ENCODE assay signal across 36 cellular contexts in genomic region chr7:8932751-8933150, GRCh38.
"Had no signal": no experiment of that assay in that cellular context is flagged by ENCODE, and none has a peak within 500 bp of the region (broad histone marks: within the 10 kb centered on the region; RNA-seq: fewer than 3 reads in every experiment).

No MANE protein-coding gene starts in this region.

- DNase-seq: activated B cell treated with CpG ODN at 0.5 μM for 24 hours; activated CD4-positive, alpha-beta memory T cell treated with anti-CD3 and anti-CD28 coated beads for 36 hours; activated CD4-positive, alpha-beta T cell treated with anti-CD3 and anti-CD28 coated beads for 4 hours; activated CD4-positive, alpha-beta T cell treated with anti-CD3 and anti-CD28 coated beads, Interleukin-2, amount 10 ng/mL, durations not matched to agents 24 days and 14 days; activated CD4-positive, alpha-beta T cell treated with anti-CD3 and anti-CD28 coated beads, Interleukin-2, amount 50 U/mL, for 1 hour; activated CD4-positive, alpha-beta T cell treated with anti-CD3 and anti-CD28 coated beads, Interleukin-2, amount 50 U/mL, for 4 hours; activated CD4-positive, CD25-positive, alpha-beta regulatory T cell treated with anti-CD3 and anti-CD28 coated beads, Interleukin-2, amount 50 U/mL, for 72 hours; activated CD8-positive, alpha-beta memory T cell treated with anti-CD3 and anti-CD28 coated beads, Interleukin-2, amount 50 U/mL, for 4 hours; activated CD8-positive, alpha-beta T cell treated with anti-CD3 and anti-CD28 coated beads for 36 hours; activated effector memory CD4-positive, alpha-beta T cell treated with Interleukin-2 at 50 U/mL for 16 hours; activated gamma-delta T cell; activated naive CD4-positive, alpha-beta T cell treated with anti-CD3 and anti-CD28 coated beads, Interleukin-2, amount 10 ng/mL, durations not matched to agents 7 days and 5 days; activated naive CD4-positive, alpha-beta T cell treated with Interleukin-2 at 50 U/mL for 16 hours; activated naive CD8-positive, alpha-beta T cell treated with anti-CD3 and anti-CD28 coated beads, Interleukin-2, amount 10 ng/mL, durations not matched to agents 7 days and 5 days; activated naive CD8-positive, alpha-beta T cell treated with anti-CD3 and anti-CD28 coated beads, Interleukin-2, amount 50 U/mL, for 24 hours; activated T-cell treated with anti-CD3 and anti-CD28 coated beads for 4 hours; activated T-cell treated with anti-CD3 and anti-CD28 coated beads, Interleukin-2, amount 50 U/mL, for 1 hour; activated T-cell treated with anti-CD3 and anti-CD28 coated beads, Interleukin-2, amount 50 U/mL, for 4 hours; activated T-cell treated with anti-CD3 and anti-CD28 coated beads, Interleukin-2, amount 50 U/mL, for 72 hours; amygdala; anterior cingulate cortex; body of pancreas; brain microvascular endothelial cell; central memory CD4-positive, alpha-beta T cell; SW 1271; T-helper 1 cell; T-helper 2 cell; T-helper 9 cell had no signal

- H3K4me1 ChIP-seq: ascending aorta, body of pancreas, breast epithelium had no signal

- H3K4me3 Mint-ChIP-seq: activated B cell treated with CpG ODN at 0.5 μM for 24 hours; activated CD4-positive, alpha-beta memory T cell treated with anti-CD3 and anti-CD28 coated beads for 36 hours; activated CD4-positive, alpha-beta T cell treated with anti-CD3 and anti-CD28 coated beads, Interleukin-2, amount 10 ng/mL, durations not matched to agents 24 days and 14 days; activated CD8-positive, alpha-beta T cell treated with anti-CD3 and anti-CD28 coated beads for 36 hours; activated naive CD4-positive, alpha-beta T cell treated with anti-CD3 and anti-CD28 coated beads, Interleukin-2, amount 10 ng/mL, durations not matched to agents 7 days and 5 days; activated naive CD4-positive, alpha-beta T cell treated with anti-CD3 and anti-CD28 coated beads, Interleukin-2, amount 50 U/mL, for 24 hours; activated naive CD8-positive, alpha-beta T cell; activated naive CD8-positive, alpha-beta T cell treated with anti-CD3 and anti-CD28 coated beads, Interleukin-2, amount 10 ng/mL, durations not matched to agents 7 days and 5 days; activated naive CD8-positive, alpha-beta T cell treated with anti-CD3 and anti-CD28 coated beads, Interleukin-2, amount 50 U/mL, for 24 hours; activated T-cell treated with anti-CD3 and anti-CD28 coated beads, Interleukin-2, amount 50 U/mL, for 4 hours; activated T-cell treated with anti-CD3 and anti-CD28 coated beads, Interleukin-2, amount 50 U/mL, for 72 hours; T-helper 1 cell treated with Interleukin-12 subunit alpha and Interleukin-12 subunit beta and Interleukin-4 antibody, amounts not matched to agents 30 μg/mL and 1 μg/mL, for 36 hours; T-helper 2 cell treated with Interferon-gamma antibody and Interleukin-4, amounts not matched to agents 5 μg/mL and 100 μg/mL, for 36 hours had no signal

- H3K36me3 Mint-ChIP-seq: activated CD4-positive, alpha-beta memory T cell treated with anti-CD3 and anti-CD28 coated beads for 36 hours; activated naive CD4-positive, alpha-beta T cell treated with anti-CD3 and anti-CD28 coated beads, Interleukin-2, amount 10 ng/mL, durations not matched to agents 7 days and 5 days; activated naive CD4-positive, alpha-beta T cell treated with anti-CD3 and anti-CD28 coated beads, Interleukin-2, amount 50 U/mL, for 24 hours; activated naive CD8-positive, alpha-beta T cell; activated naive CD8-positive, alpha-beta T cell treated with anti-CD3 and anti-CD28 coated beads, Interleukin-2, amount 10 ng/mL, durations not matched to agents 7 days and 5 days had no signal

- H3K27ac Mint-ChIP-seq: activated B cell treated with CpG ODN at 0.5 μM for 24 hours; activated CD4-positive, alpha-beta memory T cell treated with anti-CD3 and anti-CD28 coated beads for 36 hours; activated CD4-positive, alpha-beta T cell treated with anti-CD3 and anti-CD28 coated beads, Interleukin-2, amount 10 ng/mL, durations not matched to agents 24 days and 14 days; activated CD8-positive, alpha-beta T cell treated with anti-CD3 and anti-CD28 coated beads for 36 hours; activated naive CD4-positive, alpha-beta T cell treated with anti-CD3 and anti-CD28 coated beads, Interleukin-2, amount 10 ng/mL, durations not matched to agents 7 days and 5 days; activated naive CD4-positive, alpha-beta T cell treated with anti-CD3 and anti-CD28 coated beads, Interleukin-2, amount 50 U/mL, for 24 hours; activated naive CD8-positive, alpha-beta T cell; activated naive CD8-positive, alpha-beta T cell treated with anti-CD3 and anti-CD28 coated beads, Interleukin-2, amount 10 ng/mL, durations not matched to agents 7 days and 5 days; activated naive CD8-positive, alpha-beta T cell treated with anti-CD3 and anti-CD28 coated beads, Interleukin-2, amount 50 U/mL, for 24 hours; activated T-cell treated with anti-CD3 and anti-CD28 coated beads, Interleukin-2, amount 50 U/mL, for 72 hours; activated T-helper 2 cell treated with anti-CD3 and anti-CD28 coated beads, Interferon-gamma antibody, Interleukin-2, Interleukin-4, amounts not matched to agents 10 μg/mL and 5 μg/mL and 100 μg/mL, durations not matched to agents 14 hours and 24 hours and 36 hours; T-helper 1 cell treated with Interleukin-12 subunit alpha and Interleukin-12 subunit beta and Interleukin-4 antibody, amounts not matched to agents 30 μg/mL and 1 μg/mL, for 36 hours; T-helper 2 cell treated with Interferon-gamma antibody and Interleukin-4, amounts not matched to agents 5 μg/mL and 100 μg/mL, for 36 hours had no signal

- H3K9me3 ChIP-seq: ascending aorta, body of pancreas, breast epithelium had no signal

- H3K27ac ChIP-seq: ascending aorta, body of pancreas, brain microvascular endothelial cell, breast epithelium, VCaP had no signal

- H3K27me3 Mint-ChIP-seq: activated B cell treated with CpG ODN at 0.5 μM for 24 hours; activated CD4-positive, alpha-beta memory T cell treated with anti-CD3 and anti-CD28 coated beads for 36 hours; activated CD4-positive, alpha-beta T cell treated with anti-CD3 and anti-CD28 coated beads, Interleukin-2, amount 10 ng/mL, durations not matched to agents 24 days and 14 days; activated CD8-positive, alpha-beta T cell treated with anti-CD3 and anti-CD28 coated beads for 36 hours; activated naive CD4-positive, alpha-beta T cell treated with anti-CD3 and anti-CD28 coated beads, Interleukin-2, amount 10 ng/mL, durations not matched to agents 7 days and 5 days; activated naive CD4-positive, alpha-beta T cell treated with anti-CD3 and anti-CD28 coated beads, Interleukin-2, amount 50 U/mL, for 24 hours; activated naive CD8-positive, alpha-beta T cell; activated naive CD8-positive, alpha-beta T cell treated with anti-CD3 and anti-CD28 coated beads, Interleukin-2, amount 10 ng/mL, durations not matched to agents 7 days and 5 days; activated naive CD8-positive, alpha-beta T cell treated with anti-CD3 and anti-CD28 coated beads, Interleukin-2, amount 50 U/mL, for 24 hours had no signal

- H3K27me3 ChIP-seq: ascending aorta, body of pancreas, brain microvascular endothelial cell, breast epithelium had no signal

- H3K4me3 ChIP-seq: ascending aorta, body of pancreas, breast epithelium had no signal

- H3K36me3 ChIP-seq: ascending aorta, brain microvascular endothelial cell, breast epithelium had no signal

- H3K9me3 Mint-ChIP-seq: activated CD4-positive, alpha-beta T cell treated with anti-CD3 and anti-CD28 coated beads, Interleukin-2, amount 10 ng/mL, durations not matched to agents 24 days and 14 days; activated CD8-positive, alpha-beta T cell treated with anti-CD3 and anti-CD28 coated beads for 36 hours; activated naive CD4-positive, alpha-beta T cell treated with anti-CD3 and anti-CD28 coated beads, Interleukin-2, amount 50 U/mL, for 24 hours; activated T-cell treated with anti-CD3 and anti-CD28 coated beads, Interleukin-2, amount 50 U/mL, for 4 hours had no signal

- ATAC-seq: activated CD8-positive, alpha-beta T cell treated with anti-CD3 and anti-CD28 coated beads for 36 hours; activated naive CD8-positive, alpha-beta T cell treated with anti-CD3 and anti-CD28 coated beads, Interleukin-2, amount 50 U/mL, for 24 hours; activated T-cell treated with anti-CD3 and anti-CD28 coated beads, Interleukin-2, amount 50 U/mL, for 4 hours; activated T-cell treated with anti-CD3 and anti-CD28 coated beads, Interleukin-2, amount 50 U/mL, for 72 hours; body of pancreas had no signal

- H3K4me1 Mint-ChIP-seq: activated B cell treated with CpG ODN at 0.5 μM for 24 hours; activated CD4-positive, alpha-beta T cell treated with anti-CD3 and anti-CD28 coated beads, Interleukin-2, amount 10 ng/mL, durations not matched to agents 24 days and 14 days; activated naive CD4-positive, alpha-beta T cell treated with anti-CD3 and anti-CD28 coated beads, Interleukin-2, amount 10 ng/mL, durations not matched to agents 7 days and 5 days; activated naive CD4-positive, alpha-beta T cell treated with anti-CD3 and anti-CD28 coated beads, Interleukin-2, amount 50 U/mL, for 24 hours; activated naive CD8-positive, alpha-beta T cell treated with anti-CD3 and anti-CD28 coated beads, Interleukin-2, amount 10 ng/mL, durations not matched to agents 7 days and 5 days; activated naive CD8-positive, alpha-beta T cell treated with anti-CD3 and anti-CD28 coated beads, Interleukin-2, amount 50 U/mL, for 24 hours had no signal
